19 cellular contexts compared by ENCODE assay signal in genomic region chr1:78279051-78279450, GRCh38.
DNase-seq lines count a peak whose midpoint lies in the region; ATAC-seq, FAIRE-seq and TF ChIP-seq lines count a peak whose summit lies in the region.
"Had no signal": no experiment of that assay in that cellular context is flagged by ENCODE, and none has a peak within 500 bp of the region (broad histone marks: within the 10 kb centered on the region; RNA-seq: fewer than 3 reads in every experiment).

No MANE protein-coding gene starts in this region.

- H3K36me3 ChIP-seq in HepG2 (replicated peaks in 1 of 2; ENCODE audit: control insufficient read depth in 1 of 2, insufficient read depth in 2 of 2, low read length in 2 of 2): no peaks in the 10 kb centered on the region
- H3K36me3 ChIP-seq: neutrophil, upper lobe of left lung had no signal

- H3K4me1 Mint-ChIP-seq in stimulated activated naive CD8-positive, alpha-beta T cell treated with anti-CD3 and anti-CD28 coated beads, Interleukin-15, amount 100 ng/mL, for 72 hours: no peaks in the 10 kb centered on the region
- H3K4me1 Mint-ChIP-seq in activated T-cell treated with anti-CD3 and anti-CD28 coated beads, Interleukin-2, amount 50 U/mL, for 4 hours (ENCODE audit: low read depth): no peaks in the 10 kb centered on the region

- no peak overlapping the region for H3K27ac Mint-ChIP-seq in stimulated activated naive CD8-positive, alpha-beta T cell treated with anti-CD3 and anti-CD28 coated beads, Interleukin-15, amount 100 ng/mL, for 72 hours
- H3K27ac Mint-ChIP-seq: activated naive CD8-positive, alpha-beta T cell treated with anti-CD3 and anti-CD28 coated beads, Interleukin-2, amount 10 ng/mL, durations not matched to agents 7 days and 5 days had no signal

- POLR2A ChIA-PET in HepG2 (lab: Yijun Ruan, JAX): no interaction called here

- H3K36me3 Mint-ChIP-seq in activated T-cell treated with anti-CD3 and anti-CD28 coated beads, Interleukin-2, amount 50 U/mL, for 4 hours (ENCODE audit: insufficient read depth): no peaks in the 10 kb centered on the region
- H3K36me3 Mint-ChIP-seq: activated naive CD8-positive, alpha-beta T cell treated with anti-CD3 and anti-CD28 coated beads, Interleukin-2, amount 10 ng/mL, durations not matched to agents 7 days and 5 days had no signal

- no peak overlapping the region for H3K27ac ChIP-seq in HepG2 (ENCODE audit: extremely low read length, insufficient read depth, low read length)
- H3K27ac ChIP-seq: neutrophil, upper lobe of left lung had no signal

- no peak for TF ChIP-seq RAD21 in HepG2 (CRISPR knock-in tag; IDR thresholded peaks at IDR 0.05)

- H3K9me3 ChIP-seq in HepG2 (ENCODE audit: low read length): no peaks in the 10 kb centered on the region
- H3K9me3 ChIP-seq: neutrophil, upper lobe of left lung had no signal

- BruUV-seq in HepG2 (replicated peaks; lab: Mats Ljungman, UMichigan): no TSS peak

- no peaks in the 10 kb centered on the region for H3K9me3 Mint-ChIP-seq in stimulated activated naive CD8-positive, alpha-beta T cell treated with anti-CD3 and anti-CD28 coated beads, Interleukin-15, amount 100 ng/mL, for 72 hours
- no peaks in the 10 kb centered on the region for H3K9me3 Mint-ChIP-seq in activated T-cell treated with anti-CD3 and anti-CD28 coated beads, Interleukin-2, amount 50 U/mL, for 4 hours
- H3K9me3 Mint-ChIP-seq: activated naive CD8-positive, alpha-beta T cell treated with anti-CD3 and anti-CD28 coated beads, Interleukin-2, amount 10 ng/mL, durations not matched to agents 7 days and 5 days had no signal

- no peak overlapping the region for H3K9ac ChIP-seq in HepG2 (ENCODE audit: insufficient read depth, low read depth, low read length)

- H4K20me1 ChIP-seq in HepG2 (ENCODE audit: insufficient read depth, low read length): no peaks in the 10 kb centered on the region

- intact Hi-C loops in HepG2 (cut with micrococcal nuclease; ENCODE audit: unreplicated experiment): no loop called here

- H3K79me2 ChIP-seq in HepG2 (ENCODE audit: insufficient read depth, low read length): no peaks in the 10 kb centered on the region

- peak; percentile 28 for ATAC-seq in stimulated activated naive CD8-positive, alpha-beta T cell treated with anti-CD3 and anti-CD28 coated beads, Interleukin-15, Interleukin-2, amounts not matched to agents 100 U/mL and 50 U/mL, for 24 hours
- no peak for ATAC-seq in stimulated activated naive CD8-positive, alpha-beta T cell treated with anti-CD3 and anti-CD28 coated beads, Interleukin-15, amount 100 ng/mL, for 72 hours
- ATAC-seq in GM19463 (IDR thresholded peaks at IDR 0.05; ENCODE audit: unreplicated experiment) (no peak), HepG2 (no peak), HG03175 (IDR thresholded peaks at IDR 0.05; ENCODE audit: unreplicated experiment) (no peak)
- no peak for ATAC-seq in activated T-cell treated with anti-CD3 and anti-CD28 coated beads, Interleukin-2, amount 50 U/mL, for 4 hours
- ATAC-seq: HCT116 had no signal

- no peak for TF ChIP-seq POLR2A in HepG2 (IDR thresholded peaks at IDR 0.05; ENCODE audit: insufficient read depth in 1 of 2, low read depth in 2 of 2, low read length in 2 of 2)

- 0% methylated on average over 2 of the region's 2 CpGs for WGBS in HepG2 (ENCODE audit: low lambda C conversion rate)

- H3K4me2 ChIP-seq in HepG2 (ENCODE audit: low read depth, low read length): no peak overlapping the region

- TF ChIP-seq CTCF in HepG2 (CRISPR knock-in tag; IDR thresholded peaks at IDR 0.05): no peak

- DNase-seq in stimulated activated naive CD8-positive, alpha-beta T cell treated with anti-CD3 and anti-CD28 coated beads, Interleukin-15, Interleukin-2, amounts not matched to agents 100 U/mL and 50 U/mL, for 24 hours: no peak
- no peak for DNase-seq in stimulated activated naive CD8-positive, alpha-beta T cell treated with anti-CD3 and anti-CD28 coated beads, Interleukin-15, amount 100 ng/mL, for 72 hours
- peak; percentile 65 for DNase-seq in astrocyte of the hippocampus (ENCODE audit: low read depth, low spot score)
- peak; percentile 75 for DNase-seq in glomerular visceral epithelial cell (ENCODE audit: extremely low spot score)
- no peak for DNase-seq in HepG2 (ENCODE audit: low spot score)
- no peak for DNase-seq in activated T-cell treated with anti-CD3 and anti-CD28 coated beads, Interleukin-2, amount 50 U/mL, for 4 hours
- DNase-seq: activated naive CD8-positive, alpha-beta T cell treated with anti-CD3 and anti-CD28 coated beads, Interleukin-2, amount 10 ng/mL, durations not matched to agents 7 days and 5 days; AML-193; DND-41; hippocampal formation; NCI-H1436; NCI-H526; SHP77; stimulated activated CD4-positive, alpha-beta T cell treated with anti-CD3 and anti-CD28 coated beads, Interleukin-12 subunit alpha, Interleukin-12 subunit beta, amount 100 ng/mL, for 4 hours; upper lobe of left lung had no signal

- H3K27me3 ChIP-seq in HepG2 (ENCODE audit: control insufficient read depth in 1 of 2, insufficient read depth in 2 of 2, low read length in 2 of 2): no peaks in the 10 kb centered on the region
- H3K27me3 ChIP-seq: neutrophil, upper lobe of left lung had no signal

- no peaks in the 10 kb centered on the region for H3K27me3 Mint-ChIP-seq in stimulated activated naive CD8-positive, alpha-beta T cell treated with anti-CD3 and anti-CD28 coated beads, Interleukin-15, amount 100 ng/mL, for 72 hours
- peaks cover 10% of the 10 kb centered on the region for H3K27me3 Mint-ChIP-seq in activated T-cell treated with anti-CD3 and anti-CD28 coated beads, Interleukin-2, amount 50 U/mL, for 4 hours (ENCODE audit: low read depth)

- no peak for TF ChIP-seq EP300 in HepG2 (IDR thresholded peaks at IDR 0.05; ENCODE audit: low read depth in 2 of 2, low read length in 2 of 2)
- no peak for TF ChIP-seq EP300 in HepG2 (CRISPR knock-in tag; IDR thresholded peaks at IDR 0.05; ENCODE audit: borderline replicate concordance)

- no peaks in the 10 kb centered on the region for H3K4me1 ChIP-seq in HepG2 (ENCODE audit: insufficient read depth, low read length)
- H3K4me1 ChIP-seq: upper lobe of left lung had no signal

- CTCF ChIA-PET in HepG2 (lab: Yijun Ruan, JAX; ENCODE audit: low intra/inter-chr PET ratio, low total read pairs): no interaction called here

- FAIRE-seq in HepG2 (lab: Jason Lieb, UNC): no peak

- no peak overlapping the region for H3K4me3 ChIP-seq in HepG2 (replicated peaks in 1 of 3; ENCODE audit: insufficient read depth in 1 of 3, low read depth in 2 of 3, low read length in 3 of 3)
- H3K4me3 ChIP-seq: upper lobe of left lung had no signal

- H2AFZ ChIP-seq in HepG2 (ENCODE audit: low read length): no peak overlapping the region

- in situ Hi-C loops in HepG2 (cut with HindIII; ENCODE audit: extremely low pct_ligation_motif_present, low pct_unique_long_range_greater_than_20kb): no loop called here

- no peak overlapping the region for H3K4me3 Mint-ChIP-seq in stimulated activated naive CD8-positive, alpha-beta T cell treated with anti-CD3 and anti-CD28 coated beads, Interleukin-15, amount 100 ng/mL, for 72 hours
- H3K4me3 Mint-ChIP-seq in activated T-cell treated with anti-CD3 and anti-CD28 coated beads, Interleukin-2, amount 50 U/mL, for 4 hours: no peak overlapping the region
- H3K4me3 Mint-ChIP-seq: activated naive CD8-positive, alpha-beta T cell treated with anti-CD3 and anti-CD28 coated beads, Interleukin-2, amount 10 ng/mL, durations not matched to agents 7 days and 5 days had no signal

TF ChIP-seq in HepG2, 621 proteins besides CTCF, POLR2A, EP300 and RAD21:
- no peak for TF ChIP-seq NR1H2 (CRISPR knock-in tag; IDR thresholded peaks at IDR 0.05; ENCODE audit: borderline replicate concordance, low read depth)
- no peak for TF ChIP-seq GATAD2A (CRISPR knock-in tag; IDR thresholded peaks at IDR 0.05)
- TF ChIP-seq HMGA1 (CRISPR knock-in tag; conservative IDR thresholded peaks at IDR 0.05): no peak
- TF ChIP-seq MAZ (IDR thresholded peaks at IDR 0.05; ENCODE audit: borderline replicate concordance, low read depth, low read length): no peak
- no peak for TF ChIP-seq MAZ (CRISPR knock-in tag; IDR thresholded peaks at IDR 0.05; ENCODE audit: low read depth)
- no peak for TF ChIP-seq FOXO1 (CRISPR knock-in tag; IDR thresholded peaks at IDR 0.05)
- no peak for TF ChIP-seq IKZF1 (IDR thresholded peaks at IDR 0.05)

Comparison
In these comparisons a context has a peak if more than half of its experiments do, and no peak if none do; other contexts are left out.
1. DNase-seq: peak in astrocyte of the hippocampus (single experiment) and glomerular visceral epithelial cell (single experiment); none in stimulated activated naive CD8-positive, alpha-beta T cell treated with anti-CD3 and anti-CD28 coated beads, Interleukin-15, Interleukin-2, amounts not matched to agents 100 U/mL and 50 U/mL, for 24 hours (single experiment), stimulated activated naive CD8-positive, alpha-beta T cell treated with anti-CD3 and anti-CD28 coated beads, Interleukin-15, amount 100 ng/mL, for 72 hours (0 of 2), HepG2 (single experiment) and activated T-cell treated with anti-CD3 and anti-CD28 coated beads, Interleukin-2, amount 50 U/mL, for 4 hours (single experiment).